In genomic region chr22:50521710-50522109, GRCh38 we compare ENCODE assay signal across 33 cellular contexts. TPM values are rescaled to one million over a fixed set of nuclear protein-coding genes. Genes with fewer than 3 reads are reported as not detected.
"Had no signal": no experiment of that assay in that cellular context is flagged by ENCODE, and none has a peak within 500 bp of the region (broad histone marks: within the 10 kb centered on the region; RNA-seq: fewer than 3 reads in every experiment).

No MANE protein-coding gene starts in this region.

- H3K9me3 Mint-ChIP-seq: activated B cell treated with CpG ODN at 0.5 μM for 24 hours; activated CD4-positive, alpha-beta T cell treated with anti-CD3 and anti-CD28 coated beads, Interleukin-2, amount 10 ng/mL, durations not matched to agents 7 days and 5 days; activated naive CD4-positive, alpha-beta T cell treated with anti-CD3 and anti-CD28 coated beads for 36 hours; activated naive CD4-positive, alpha-beta T cell treated with anti-CD3 and anti-CD28 coated beads, Interleukin-2, amount 50 U/mL, for 72 hours; activated T-cell treated with anti-CD3 and anti-CD28 coated beads, Interleukin-2, amount 50 U/mL, for 24 hours; activated T-helper 2 cell treated with anti-CD3 and anti-CD28 coated beads, Interferon-gamma antibody, Interleukin-2, Interleukin-4, amounts not matched to agents 10 μg/mL and 5 μg/mL and 100 μg/mL, durations not matched to agents 14 hours and 24 hours and 36 hours had no signal

- H3K27ac ChIP-seq: VCaP had no signal

- H3K4me3 Mint-ChIP-seq: activated B cell treated with CpG ODN at 0.5 μM for 24 hours; activated CD4-positive, alpha-beta T cell treated with anti-CD3 and anti-CD28 coated beads, Interleukin-2, amount 10 ng/mL, durations not matched to agents 7 days and 5 days; activated CD8-positive, alpha-beta T cell treated with anti-CD3 and anti-CD28 coated beads, Interleukin-2, amount 10 ng/mL, durations not matched to agents 7 days and 5 days; activated naive CD4-positive, alpha-beta T cell treated with anti-CD3 and anti-CD28 coated beads for 36 hours; activated T-cell treated with anti-CD3 and anti-CD28 coated beads, Interleukin-2, amount 50 U/mL, for 24 hours; brain had no signal

- DNase-seq: activated B cell treated with CpG ODN at 0.5 μM for 24 hours; activated CD4-positive, alpha-beta T cell treated with anti-CD3 and anti-CD28 coated beads for 1 hour; activated CD4-positive, alpha-beta T cell treated with anti-CD3 and anti-CD28 coated beads, Interleukin-2, amount 10 ng/mL, durations not matched to agents 7 days and 5 days; activated CD4-positive, alpha-beta T cell treated with anti-CD3 and anti-CD28 coated beads, Interleukin-2, amount 50 U/mL, for 48 hours; activated CD8-positive, alpha-beta T cell treated with anti-CD3 and anti-CD28 coated beads, Interleukin-2, amount 10 ng/mL, durations not matched to agents 7 days and 5 days; activated gamma-delta T cell; activated naive CD4-positive, alpha-beta T cell treated with anti-CD3 and anti-CD28 coated beads for 36 hours; activated T-cell treated with anti-CD3 and anti-CD28 coated beads, Interleukin-2, amount 50 U/mL, for 24 hours; anterior cingulate cortex; caudate nucleus; Karpas-422; KBM-7; NCI-H1048; NCI-H1105 treated with DMSO at 0.1 percent for 48 hours; NCI-H1436; NCI-H1694; NCI-H1930; NCI-H2081 treated with DMSO at 0.1 percent for 48 hours; NCI-H226; NCI-H446 treated with DMSO at 0.1 percent for 48 hours; NCI-H524; NCI-H69; SW 1271; T-helper 1 cell; T-helper 2 cell; T-helper 9 cell had no signal

- H3K27ac Mint-ChIP-seq: activated B cell treated with CpG ODN at 0.5 μM for 24 hours; activated CD4-positive, alpha-beta T cell treated with anti-CD3 and anti-CD28 coated beads, Interleukin-2, amount 10 ng/mL, durations not matched to agents 7 days and 5 days; activated CD8-positive, alpha-beta T cell treated with anti-CD3 and anti-CD28 coated beads, Interleukin-2, amount 10 ng/mL, durations not matched to agents 7 days and 5 days; activated naive CD4-positive, alpha-beta T cell treated with anti-CD3 and anti-CD28 coated beads for 36 hours; activated naive CD4-positive, alpha-beta T cell treated with anti-CD3 and anti-CD28 coated beads, Interleukin-2, amount 50 U/mL, for 72 hours; activated T-cell treated with anti-CD3 and anti-CD28 coated beads, Interleukin-2, amount 50 U/mL, for 24 hours; activated T-helper 2 cell treated with anti-CD3 and anti-CD28 coated beads, Interferon-gamma antibody, Interleukin-2, Interleukin-4, amounts not matched to agents 10 μg/mL and 5 μg/mL and 100 μg/mL, durations not matched to agents 14 hours and 24 hours and 36 hours; brain had no signal

- ATAC-seq: activated CD8-positive, alpha-beta T cell treated with anti-CD3 and anti-CD28 coated beads, Interleukin-2, amount 10 ng/mL, durations not matched to agents 7 days and 5 days; activated naive CD4-positive, alpha-beta T cell treated with anti-CD3 and anti-CD28 coated beads, Interleukin-2, amount 50 U/mL, for 72 hours; Panc1 had no signal

- H3K27me3 Mint-ChIP-seq: activated B cell treated with CpG ODN at 0.5 μM for 24 hours; activated CD4-positive, alpha-beta T cell treated with anti-CD3 and anti-CD28 coated beads, Interleukin-2, amount 10 ng/mL, durations not matched to agents 7 days and 5 days; activated T-cell treated with anti-CD3 and anti-CD28 coated beads, Interleukin-2, amount 50 U/mL, for 24 hours had no signal

RNA-seq across cellular contexts. Expression of gene SCO2, which starts 3.7 kb away (rescaled TPM):
- total RNA-seq: cerebellum had no signal

RNA-seq across cellular contexts. Expression of gene KLHDC7B, which starts 24.0 kb away (rescaled TPM):
- total RNA-seq: cerebellum, RPMI7951 had no signal
